8 cellular contexts compared by ENCODE assay signal in the genomic region with DNA sequence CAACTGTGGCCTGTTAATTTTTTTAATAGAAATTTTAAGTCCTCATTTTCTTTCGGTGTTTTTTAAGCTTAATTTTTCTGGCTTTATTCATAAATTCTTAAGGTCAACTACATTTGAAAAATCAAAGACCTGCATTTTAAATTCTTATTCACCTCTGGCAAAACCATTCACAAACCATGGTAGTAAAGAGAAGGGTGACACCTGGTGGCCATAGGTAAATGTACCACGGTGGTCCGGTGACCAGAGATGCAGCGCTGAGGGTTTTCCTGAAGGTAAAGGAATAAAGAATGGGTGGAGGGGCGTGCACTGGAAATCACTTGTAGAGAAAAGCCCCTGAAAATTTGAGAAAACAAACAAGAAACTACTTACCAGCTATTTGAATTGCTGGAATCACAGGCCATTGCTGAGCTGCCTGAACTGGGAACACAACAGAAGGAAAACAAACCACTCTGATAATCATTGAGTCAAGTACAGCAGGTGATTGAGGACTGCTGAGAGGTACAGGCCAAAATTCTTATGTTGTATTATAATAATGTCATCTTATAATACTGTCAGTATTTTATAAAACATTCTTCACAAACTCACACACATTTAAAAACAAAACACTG. TPM values are rescaled to one million over a fixed set of nuclear protein-coding genes. Genes with fewer than 3 reads are reported as not detected.
DNase-seq lines count a peak whose midpoint lies in the region; ATAC-seq and TF ChIP-seq lines count a peak whose summit lies in the region.

No MANE protein-coding gene starts in this region.

- CTCF ChIA-PET in CD8-positive, alpha-beta T cell (lab: Charles Lee): interaction anchor here (0.6 to 20.4 kb wide), 36 partner anchors 10 to 294 kb away, joined by 3 to 666 read pairs (median 4); a partner anchor contains a TSS
- CTCF ChIA-PET in HCT116 (lab: Charles Lee): interaction anchor here (0.8 to 2.6 kb wide), 6 partner anchors 10 to 71 kb away, joined by 4 to 10 read pairs (median 5); a partner anchor contains a TSS
- CTCF ChIA-PET in activated CD8-positive, alpha-beta T cell treated with anti-CD3 and anti-CD28 coated beads, Interleukin-2, amount 10 ng/mL, durations not matched to agents 7 days and 5 days (lab: Charles Lee): interaction anchor here (0.6 to 20.4 kb wide), 24 partner anchors 10 to 72 kb away, joined by 3 to 741 read pairs (median 4); a partner anchor contains a TSS

- no peaks in the 10 kb centered on the region for H3K9me3 ChIP-seq in CD8-positive, alpha-beta T cell (ENCODE audit: low read length)
- no peaks in the 10 kb centered on the region for H3K9me3 ChIP-seq in HCT116 (ENCODE audit: control insufficient read depth in 1 of 2, insufficient read depth in 1 of 2, low read depth in 1 of 2, low read length in 2 of 2)
- H3K9me3 ChIP-seq in endodermal cell (ENCODE audit: control insufficient read depth, low read length): no peaks in the 10 kb centered on the region
- no peaks in the 10 kb centered on the region for H3K9me3 ChIP-seq in mucosa of descending colon

- H3K9me2 ChIP-seq in HCT116 (ENCODE audit: insufficient read depth): no peaks in the 10 kb centered on the region

- TF ChIP-seq POLR2A in HCT116 (IDR thresholded peaks at IDR 0.05; ENCODE audit: borderline replicate concordance, extremely low read depth, insufficient read depth, insufficient read length): no peak

- H3K4me2 ChIP-seq in HCT116 (ENCODE audit: low read length): peak overlapping the region; percentile 21

- H3K79me2 ChIP-seq in HCT116 (ENCODE audit: insufficient read depth, low read length): no peaks in the 10 kb centered on the region

- H3K27me3 ChIP-seq in CD8-positive, alpha-beta T cell (ENCODE audit: insufficient read depth, low read length): no peaks in the 10 kb centered on the region
- H3K27me3 ChIP-seq in HCT116 (ENCODE audit: insufficient read depth, low read length): no peaks in the 10 kb centered on the region
- H3K27me3 ChIP-seq in endodermal cell (ENCODE audit: control insufficient read depth, insufficient read depth, low read length, poor library complexity, severe bottlenecking): no peaks in the 10 kb centered on the region

- TF ChIP-seq RAD21 in HCT116 (IDR thresholded peaks at IDR 0.05; ENCODE audit: low read depth): peak; percentile 85

- intact Hi-C loops in CD8-positive, alpha-beta T cell (cut with DNase I, micrococcal nuclease): loop anchor here (1.0 to 10.0 kb wide), 2 partner anchors 33 to 313 kb away; no protein-coding TSS in a partner anchor
- intact Hi-C loops in HCT116 (cut with micrococcal nuclease) (loop anchor here (1.0 kb wide), 2 partner anchors 31 to 71 kb away; no protein-coding TSS in a partner anchor), mucosa of descending colon (cut with DNase I, micrococcal nuclease) (loop anchor here in 1 of 2 donors (5.0 kb wide), 1 partner anchor 35 kb away; no protein-coding TSS in a partner anchor)

- peak; percentile 22 to 78 (median 61) for DNase-seq in CD8-positive, alpha-beta T cell
- DNase-seq in HCT116 (ENCODE audit: low read depth, low spot score): peak; percentile 55
- peak; percentile 85 for DNase-seq in NCI-H748 treated with DMSO at 0.1 percent for 48 hours (lab: John Stamatoyannopoulos, UW)
- peak; percentile 78 for DNase-seq in activated CD8-positive, alpha-beta T cell treated with anti-CD3 and anti-CD28 coated beads, Interleukin-2, amount 10 ng/mL, durations not matched to agents 7 days and 5 days
- DNase-seq in endodermal cell: peak; percentile 88
- DNase-seq in mucosa of descending colon: peak in 2 of 3 donors; percentile 53 to 85

- H3K27me3 Mint-ChIP-seq in CD8-positive, alpha-beta T cell (ENCODE audit: low read depth): no peaks in the 10 kb centered on the region
- peaks cover 9% of the 10 kb centered on the region for H3K27me3 Mint-ChIP-seq in activated CD8-positive, alpha-beta T cell treated with anti-CD3 and anti-CD28 coated beads, Interleukin-2, amount 10 ng/mL, durations not matched to agents 7 days and 5 days (ENCODE audit: low read depth)
- H3K27me3 Mint-ChIP-seq in endodermal cell (ENCODE audit: insufficient read depth): no peaks in the 10 kb centered on the region
- H3K27me3 Mint-ChIP-seq in stimulated activated memory B cell treated with anti-CD40 and anti-IgM and Interleukin-4, amounts not matched to agents 10 μg/mL and 1 μg/mL and 100 μg/mL, for 72 hours: no peaks in the 10 kb centered on the region

- H3K4me3 ChIP-seq in CD8-positive, alpha-beta T cell (ENCODE audit: low read depth, low read length): no peak overlapping the region
- H3K4me3 ChIP-seq in HCT116 (replicated peaks in 1 of 2; ENCODE audit: low read depth in 1 of 2, low read length in 2 of 2): no peak overlapping the region
- no peak overlapping the region for H3K4me3 ChIP-seq in endodermal cell (ENCODE audit: low read length)
- no peak overlapping the region for H3K4me3 ChIP-seq in mucosa of descending colon

- H3K9ac ChIP-seq in HCT116 (ENCODE audit: low read length): no peak overlapping the region
- no peak overlapping the region for H3K9ac ChIP-seq in endodermal cell (ENCODE audit: extremely low read depth, low read length, poor library complexity, severe bottlenecking)

- RAD21 ChIA-PET in HCT116 (lab: Charles Lee; ENCODE audit: low non-redundant PET in 1 of 2, low total read pairs in 2 of 2, uncharacterized antibody in 2 of 2, unreplicated experiment in 2 of 2): no interaction called here

- H3K27ac Mint-ChIP-seq in CD8-positive, alpha-beta T cell: no peak overlapping the region
- H3K27ac Mint-ChIP-seq in activated CD8-positive, alpha-beta T cell treated with anti-CD3 and anti-CD28 coated beads, Interleukin-2, amount 10 ng/mL, durations not matched to agents 7 days and 5 days: no peak overlapping the region
- H3K27ac Mint-ChIP-seq in endodermal cell: no peak overlapping the region
- no peak overlapping the region for H3K27ac Mint-ChIP-seq in stimulated activated memory B cell treated with anti-CD40 and anti-IgM and Interleukin-4, amounts not matched to agents 10 μg/mL and 1 μg/mL and 100 μg/mL, for 72 hours

- POLR2A ChIA-PET in CD8-positive, alpha-beta T cell (lab: Charles Lee): interaction anchor here (0.7 to 1.7 kb wide), 10 partner anchors 10 to 77 kb away, joined by 3 to 6 read pairs (median 3); a partner anchor contains a TSS
- POLR2A ChIA-PET in HCT116 (lab: Charles Lee): interaction anchor here (2.6 kb wide), 1 partner anchor 65 kb away, joined by 10 read pairs; a partner anchor contains a TSS
- POLR2A ChIA-PET in activated CD8-positive, alpha-beta T cell treated with anti-CD3 and anti-CD28 coated beads, Interleukin-2, amount 10 ng/mL, durations not matched to agents 7 days and 5 days (lab: Charles Lee): interaction anchor here (0.6 to 4.7 kb wide), 10 partner anchors 9 to 71 kb away, joined by 3 to 25 read pairs (median 6); a partner anchor contains a TSS

- no peak overlapping the region for H3K27ac ChIP-seq in CD8-positive, alpha-beta T cell (ENCODE audit: low read depth, low read length)
- H3K27ac ChIP-seq in HCT116 (ENCODE audit: low read depth, low read length): no peak overlapping the region
- H3K27ac ChIP-seq in endodermal cell (ENCODE audit: low read depth, low read length): no peak overlapping the region

- H3K9me3 Mint-ChIP-seq in CD8-positive, alpha-beta T cell: no peaks in the 10 kb centered on the region
- no peaks in the 10 kb centered on the region for H3K9me3 Mint-ChIP-seq in activated CD8-positive, alpha-beta T cell treated with anti-CD3 and anti-CD28 coated beads, Interleukin-2, amount 10 ng/mL, durations not matched to agents 7 days and 5 days (ENCODE audit: insufficient read depth)
- H3K9me3 Mint-ChIP-seq in endodermal cell: no peaks in the 10 kb centered on the region
- H3K9me3 Mint-ChIP-seq in stimulated activated memory B cell treated with anti-CD40 and anti-IgM and Interleukin-4, amounts not matched to agents 10 μg/mL and 1 μg/mL and 100 μg/mL, for 72 hours: peaks cover 6% of the 10 kb centered on the region

- H3K4me1 ChIP-seq in CD8-positive, alpha-beta T cell (ENCODE audit: insufficient read depth, low read length): no peaks in the 10 kb centered on the region
- H3K4me1 ChIP-seq in HCT116 (ENCODE audit: control insufficient read depth in 1 of 2, insufficient read depth in 2 of 2, low read length in 2 of 2): peaks cover 2 to 4% of the 10 kb centered on the region in 2 experiments; a peak in 3 of 4 replicates
- H3K4me1 ChIP-seq in endodermal cell (ENCODE audit: control insufficient read depth, insufficient read depth, low read length): no peaks in the 10 kb centered on the region
- no peaks in the 10 kb centered on the region for H3K4me1 ChIP-seq in mucosa of descending colon (ENCODE audit: low read depth)

- no peaks in the 10 kb centered on the region for H3K36me3 ChIP-seq in CD8-positive, alpha-beta T cell (ENCODE audit: insufficient read depth, low read length)
- H3K36me3 ChIP-seq in HCT116 (ENCODE audit: control insufficient read depth in 1 of 2, insufficient read depth in 2 of 2, low read length in 2 of 2) (no peaks in the 10 kb centered on the region), endodermal cell (ENCODE audit: control insufficient read depth, insufficient read depth, low read length) (no peaks in the 10 kb centered on the region), mucosa of descending colon (ENCODE audit: low read depth) (no peaks in the 10 kb centered on the region)

- peaks cover 5% of the 10 kb centered on the region for H3K4me1 Mint-ChIP-seq in CD8-positive, alpha-beta T cell (ENCODE audit: low read depth)
- H3K4me1 Mint-ChIP-seq in activated CD8-positive, alpha-beta T cell treated with anti-CD3 and anti-CD28 coated beads, Interleukin-2, amount 10 ng/mL, durations not matched to agents 7 days and 5 days (ENCODE audit: low read depth): peaks cover 16% of the 10 kb centered on the region
- peaks cover 17% of the 10 kb centered on the region for H3K4me1 Mint-ChIP-seq in endodermal cell
- peaks cover 28% of the 10 kb centered on the region for H3K4me1 Mint-ChIP-seq in stimulated activated memory B cell treated with anti-CD40 and anti-IgM and Interleukin-4, amounts not matched to agents 10 μg/mL and 1 μg/mL and 100 μg/mL, for 72 hours

- H4K20me1 ChIP-seq in HCT116 (ENCODE audit: insufficient read depth): no peaks in the 10 kb centered on the region

- H3K4me3 Mint-ChIP-seq in CD8-positive, alpha-beta T cell: no peak overlapping the region
- no peak overlapping the region for H3K4me3 Mint-ChIP-seq in activated CD8-positive, alpha-beta T cell treated with anti-CD3 and anti-CD28 coated beads, Interleukin-2, amount 10 ng/mL, durations not matched to agents 7 days and 5 days
- no peak overlapping the region for H3K4me3 Mint-ChIP-seq in endodermal cell
- no peak overlapping the region for H3K4me3 Mint-ChIP-seq in stimulated activated memory B cell treated with anti-CD40 and anti-IgM and Interleukin-4, amounts not matched to agents 10 μg/mL and 1 μg/mL and 100 μg/mL, for 72 hours

- peak; percentile 84 for ATAC-seq in CD8-positive, alpha-beta T cell
- peak; percentile 93 for ATAC-seq in HCT116
- peak; percentile 85 for ATAC-seq in activated CD8-positive, alpha-beta T cell treated with anti-CD3 and anti-CD28 coated beads, Interleukin-2, amount 10 ng/mL, durations not matched to agents 7 days and 5 days
- peak; percentile 83 for ATAC-seq in mucosa of descending colon
- peak; percentile 83 for ATAC-seq in stimulated activated memory B cell treated with anti-CD40 and anti-IgM and Interleukin-4, amounts not matched to agents 10 μg/mL and 1 μg/mL and 100 μg/mL, for 72 hours
- no peak for ATAC-seq in GM21619 (IDR thresholded peaks at IDR 0.05; ENCODE audit: unreplicated experiment)

- no peak overlapping the region for H2AFZ ChIP-seq in HCT116 (ENCODE audit: low read depth, low read length, poor library complexity, severe bottlenecking)

- no TSS peak for BruUV-seq in HCT116 (replicated peaks; lab: Mats Ljungman, UMichigan)

- H3K36me3 Mint-ChIP-seq in CD8-positive, alpha-beta T cell: no peaks in the 10 kb centered on the region
- peaks cover 6% of the 10 kb centered on the region for H3K36me3 Mint-ChIP-seq in activated CD8-positive, alpha-beta T cell treated with anti-CD3 and anti-CD28 coated beads, Interleukin-2, amount 10 ng/mL, durations not matched to agents 7 days and 5 days (ENCODE audit: low read depth)
- no peaks in the 10 kb centered on the region for H3K36me3 Mint-ChIP-seq in endodermal cell (ENCODE audit: low read depth)
- H3K36me3 Mint-ChIP-seq in stimulated activated memory B cell treated with anti-CD40 and anti-IgM and Interleukin-4, amounts not matched to agents 10 μg/mL and 1 μg/mL and 100 μg/mL, for 72 hours: peaks cover 6% of the 10 kb centered on the region

- TF ChIP-seq CTCF in CD8-positive, alpha-beta T cell (IDR thresholded peaks at IDR 0.05): peak; percentile 91
- TF ChIP-seq CTCF in HCT116 (IDR thresholded peaks at IDR 0.05 in 2 of 3, conservative IDR thresholded peaks at IDR 0.05 in 1 of 3; ENCODE audit: borderline replicate concordance in 1 of 3, insufficient read depth in 1 of 3, low read depth in 2 of 3, low read length in 2 of 3): peak; percentile 60 to 86 (median 86)
- TF ChIP-seq CTCF in endodermal cell (conservative IDR thresholded peaks at IDR 0.05): peak; percentile 91
- TF ChIP-seq CTCF in mucosa of descending colon (IDR thresholded peaks at IDR 0.05): peak; percentile 66

- 9% methylated on average over 5 of the region's 5 CpGs; no CpG with 5 or more reads in 1 of the 2 experiments for WGBS in endodermal cell (ENCODE audit: insufficient coverage in 1 of 2, insufficient read length in 1 of 2), 2 experiments

RNA-seq across cellular contexts. Expression of a gene that starts 10.1 kb away (rescaled TPM):
- under 1 TPM; 0.30 to 0.44 TPM for total RNA-seq in CD8-positive, alpha-beta T cell
- total RNA-seq in HCT116 (2021; ENCODE audit: unreplicated experiment) (9.8 TPM), endodermal cell (1 to 10 TPM; 1.8 to 2.1 TPM), mucosa of descending colon (10 to 100 TPM in 2 of 3 donors, 1 to 10 TPM in 1; 8.9 to 12.0 (median 11.1) TPM)
- polyA plus RNA-seq in HCT116 (2012): 12.0 and 13.4 TPM in 2 replicates
- 1 to 10 TPM; 4.3 TPM for total RNA-seq in activated CD8-positive, alpha-beta T cell treated with anti-CD3 and anti-CD28 coated beads, Interleukin-2, amount 10 ng/mL, durations not matched to agents 7 days and 5 days
- 2.7 TPM for polyA plus RNA-seq in endodermal cell (2013, experiment 1 of 2)
- 1.7 TPM for polyA plus RNA-seq in endodermal cell (2013, experiment 2 of 2)
